ENCODE assay signal across 13 cellular contexts in genomic region chr17:80586464-80587228, GRCh38. TPM values are rescaled to one million over a fixed set of nuclear protein-coding genes. Genes with fewer than 3 reads are reported as not detected.
DNase-seq lines count a peak whose midpoint lies in the region; ATAC-seq and TF ChIP-seq lines count a peak whose summit lies in the region.
"Had no signal": no experiment of that assay in that cellular context is flagged by ENCODE, and none has a peak within 500 bp of the region (broad histone marks: within the 10 kb centered on the region; RNA-seq: fewer than 3 reads in every experiment).

No MANE protein-coding gene starts in this region.

- CTCF ChIA-PET in WTC11 (lab: Charles Lee) = interaction anchor here (1.5 kb wide), 1 partner anchor 11 kb away, joined by 4 read pairs; no protein-coding TSS in a partner anchor

- H3K4me3 ChIP-seq in fibroblast of pulmonary artery (replicated peaks; ENCODE audit: low read depth, low read length) (no peak overlapping the region), thyroid gland (replicated peaks in 1 of 3) (no peak overlapping the region), uterus (no peak overlapping the region)

- POLR2A ChIA-PET in WTC11 (lab: Charles Lee) = no interaction called here

- no peaks in the 10 kb centered on the region for H3K9me3 ChIP-seq in thyroid gland
- no peaks in the 10 kb centered on the region for H3K9me3 ChIP-seq in uterus

- H3K36me3 Mint-ChIP-seq in activated naive CD4-positive, alpha-beta T cell treated with anti-CD3 and anti-CD28 coated beads, Interleukin-2, amount 50 U/mL, for 24 hours = peaks cover 7% of the 10 kb centered on the region
- H3K36me3 Mint-ChIP-seq in WTC11 = peaks cover 5% of the 10 kb centered on the region

- TF ChIP-seq CTCF in WTC11 (IDR thresholded peaks at IDR 0.05) (no peak), fibroblast of pulmonary artery (IDR thresholded peaks at IDR 0.05; ENCODE audit: low read length, missing control alignments) (no peak), thyroid gland (IDR thresholded peaks at IDR 0.05) (no peak), uterus (IDR thresholded peaks at IDR 0.05) (no peak)

- ATAC-seq in WTC11 (no peak), GM18907 (IDR thresholded peaks at IDR 0.05; ENCODE audit: unreplicated experiment) (no peak)

- H3K9me3 Mint-ChIP-seq in activated naive CD4-positive, alpha-beta T cell treated with anti-CD3 and anti-CD28 coated beads, Interleukin-2, amount 50 U/mL, for 24 hours = no peaks in the 10 kb centered on the region
- no peaks in the 10 kb centered on the region for H3K9me3 Mint-ChIP-seq in WTC11
- H3K9me3 Mint-ChIP-seq: endodermal cell had no signal

- 81 to 87% methylated on average over 37 of the region's 37 CpGs for WGBS in thyroid gland, 2 donors

- intact Hi-C loops in thyroid gland (cut with DNase I) (no loop called here), uterus (cut with DNase I; ENCODE audit: low total_unique reads) (no loop called here)

- H3K4me3 Mint-ChIP-seq in activated naive CD4-positive, alpha-beta T cell treated with anti-CD3 and anti-CD28 coated beads, Interleukin-2, amount 50 U/mL, for 24 hours = peak overlapping the region; percentile 49
- H3K4me3 Mint-ChIP-seq in WTC11 = no peak overlapping the region
- H3K4me3 Mint-ChIP-seq: B cell, endodermal cell had no signal

- no peak for DNase-seq in activated naive CD4-positive, alpha-beta T cell (lab: John Stamatoyannopoulos, UW)
- DNase-seq in WTC11 (ENCODE audit: low spot score) = no peak
- DNase-seq in fibroblast of pulmonary artery (ENCODE audit: low read depth) = peak; percentile 29
- DNase-seq in thyroid gland = peak; percentile 20 to 41
- DNase-seq in uterus = no peak
- no peak for DNase-seq in RPMI8226
- DNase-seq: activated effector memory CD4-positive, alpha-beta T cell treated with Interleukin-2 at 50 U/mL for 16 hours; endodermal cell; GOT3; stimulated activated CD4-positive, alpha-beta T cell treated with anti-CD3 and anti-CD28 coated beads, Interleukin-12 subunit alpha, Interleukin-12 subunit beta, amount 100 ng/mL, for 4 hours had no signal

- H3K27me3 ChIP-seq in thyroid gland = no peaks in the 10 kb centered on the region
- no peaks in the 10 kb centered on the region for H3K27me3 ChIP-seq in uterus

- H3K27ac ChIP-seq in thyroid gland (no peak overlapping the region), uterus (no peak overlapping the region)

- H3K27me3 Mint-ChIP-seq in activated naive CD4-positive, alpha-beta T cell treated with anti-CD3 and anti-CD28 coated beads, Interleukin-2, amount 50 U/mL, for 24 hours = no peaks in the 10 kb centered on the region
- no peaks in the 10 kb centered on the region for H3K27me3 Mint-ChIP-seq in WTC11 (ENCODE audit: low read depth)
- H3K27me3 Mint-ChIP-seq: B cell had no signal

- H3K4me1 Mint-ChIP-seq in activated naive CD4-positive, alpha-beta T cell treated with anti-CD3 and anti-CD28 coated beads, Interleukin-2, amount 50 U/mL, for 24 hours = peaks cover 77% of the 10 kb centered on the region
- peaks cover 18% of the 10 kb centered on the region for H3K4me1 Mint-ChIP-seq in WTC11

- peak overlapping the region; percentile 73 for H3K27ac Mint-ChIP-seq in activated naive CD4-positive, alpha-beta T cell treated with anti-CD3 and anti-CD28 coated beads, Interleukin-2, amount 50 U/mL, for 24 hours
- H3K27ac Mint-ChIP-seq in WTC11 = peak overlapping the region; percentile 71
- H3K27ac Mint-ChIP-seq: B cell, endodermal cell had no signal

- H3K36me3 ChIP-seq in thyroid gland (no peaks in the 10 kb centered on the region), uterus (no peaks in the 10 kb centered on the region)

- TF ChIP-seq POLR2A in thyroid gland (IDR thresholded peaks at IDR 0.05) (peak in 1 of 2 donors; percentile 38), uterus (IDR thresholded peaks at IDR 0.05) (no peak)

- H3K4me1 ChIP-seq in thyroid gland (peaks cover 0 to 6% of the 10 kb centered on the region in 2 donors), uterus (no peaks in the 10 kb centered on the region)

TF ChIP-seq in WTC11, 78 proteins besides CTCF, POLR2A, EP300 and RAD21 (continues in another document):
- TF ChIP-seq NR1H2 (CRISPR knock-in tag; IDR thresholded peaks at IDR 0.05) = no peak
- no peak for TF ChIP-seq E2F5 (CRISPR knock-in tag; IDR thresholded peaks at IDR 0.05)
- no peak for TF ChIP-seq ZNF671 (CRISPR knock-in tag; IDR thresholded peaks at IDR 0.05)
- no peak for TF ChIP-seq OVOL2 (CRISPR knock-in tag; IDR thresholded peaks at IDR 0.05; ENCODE audit: borderline replicate concordance)
- TF ChIP-seq AR (CRISPR knock-in tag; IDR thresholded peaks at IDR 0.05) = no peak
- TF ChIP-seq CBFB (CRISPR knock-in tag; IDR thresholded peaks at IDR 0.05; ENCODE audit: low read depth) = no peak
- TF ChIP-seq ZNF219 (CRISPR knock-in tag; IDR thresholded peaks at IDR 0.05; ENCODE audit: borderline replicate concordance) = no peak
- TF ChIP-seq ERG (CRISPR knock-in tag; IDR thresholded peaks at IDR 0.05) = no peak
- no peak for TF ChIP-seq JAZF1 (CRISPR knock-in tag; IDR thresholded peaks at IDR 0.05)
- no peak for TF ChIP-seq AFF4 (CRISPR knock-in tag; IDR thresholded peaks at IDR 0.05; ENCODE audit: borderline replicate concordance)

RNA-seq across cellular contexts. Expression of gene RPTOR, which starts 42.0 kb away (rescaled TPM):
- total RNA-seq in WTC11 (2021) (35.6 to 41.0 TPM (median 36.8 TPM) in 3 replicates), thyroid gland (10 to 100 TPM; 24.2 to 58.1 (median 34.5) TPM), uterus (10 to 100 TPM; 19.0 to 48.3 (median 27.3) TPM)

Comparison
In these comparisons a context has a peak if more than half of its experiments do, and no peak if none do; other contexts are left out.
1. DNase-seq: peak in fibroblast of pulmonary artery (single experiment) and thyroid gland (2 of 2); none in activated naive CD4-positive, alpha-beta T cell (0 of 4), WTC11 (single experiment), uterus (0 of 2) and RPMI8226 (single experiment).